ENCODE assay signal across 12 cellular contexts in genomic region chr20:25574411-25574810, GRCh38. TPM values are rescaled to one million over a fixed set of nuclear protein-coding genes. Genes with fewer than 3 reads are reported as not detected.
A peak's percentile ranks its signal among the peaks of the same experiment; 100 is the strongest.
DNase-seq lines count a peak whose midpoint lies in the region; ATAC-seq and TF ChIP-seq lines count a peak whose summit lies in the region.
"Had no signal": no experiment of that assay in that cellular context is flagged by ENCODE, and none has a peak within 500 bp of the region (broad histone marks: within the 10 kb centered on the region; RNA-seq: fewer than 3 reads in every experiment).

No MANE protein-coding gene starts in this region.

- peaks cover 41% of the 10 kb centered on the region for H4K20me1 ChIP-seq in GM23338 (replicated peaks; ENCODE audit: insufficient read depth)

- peaks cover 39% of the 10 kb centered on the region for H3K36me3 Mint-ChIP-seq in GM23338 (ENCODE audit: low read depth)
- H3K36me3 Mint-ChIP-seq: activated naive CD4-positive, alpha-beta T cell treated with anti-CD3 and anti-CD28 coated beads, Interleukin-2, amount 10 ng/mL, durations not matched to agents 7 days and 5 days; natural killer cell treated with Interleukin-12 subunit alpha and Interleukin-12 subunit beta and Interleukin-15 and Interleukin-18, amount 100 ng/mL, for 72 hours had no signal

- H3K4me3 Mint-ChIP-seq in GM23338 = no peak overlapping the region
- H3K4me3 Mint-ChIP-seq: activated naive CD4-positive, alpha-beta T cell treated with anti-CD3 and anti-CD28 coated beads, Interleukin-2, amount 10 ng/mL, durations not matched to agents 7 days and 5 days; natural killer cell treated with Interleukin-12 subunit alpha and Interleukin-12 subunit beta and Interleukin-15 and Interleukin-18, amount 100 ng/mL, for 72 hours had no signal

- H3K4me3 ChIP-seq in GM23338 (no peak overlapping the region), fibroblast of mammary gland (ENCODE audit: control insufficient read depth, low read depth, low read length) (no peak overlapping the region)

- TF ChIP-seq CTCF in 22Rv1 (IDR thresholded peaks at IDR 0.05) (0 out of 2 replicates have a peak, but pooled peaks have one; percentile 10), GM23338 (conservative IDR thresholded peaks at IDR 0.05; ENCODE audit: low read depth in 2 of 2) (peak; percentile 38 to 54), fibroblast of mammary gland (conservative IDR thresholded peaks at IDR 0.05; ENCODE audit: control insufficient read depth, insufficient read depth, low read depth, low read length) (peak; percentile 43)

- DNase-seq in GM23338 (ENCODE audit: low spot score) (no peak), OCI-M1 (lab: John Stamatoyannopoulos, UW) (peak; percentile 17), fibroblast of mammary gland (ENCODE audit: low read depth) (peak; percentile 59), NCI-H146 treated with DMSO at 0.1 percent for 48 hours (lab: John Stamatoyannopoulos, UW; ENCODE audit: unreplicated experiment) (no peak), SW480 (ENCODE audit: low spot score) (no peak), AG08396 (ENCODE audit: low spot score) (no peak), NCI-H1105 (lab: John Stamatoyannopoulos, UW) (no peak)
- DNase-seq: activated naive CD4-positive, alpha-beta T cell treated with anti-CD3 and anti-CD28 coated beads, Interleukin-2, amount 10 ng/mL, durations not matched to agents 7 days and 5 days; NCI-H187; T-helper 9 cell had no signal

- ATAC-seq in GM23338 = no peak; the same call in 1 of the 3 replicates
- ATAC-seq: natural killer cell treated with Interleukin-12 subunit alpha and Interleukin-12 subunit beta and Interleukin-15 and Interleukin-18, amount 100 ng/mL, for 72 hours had no signal

- H3K9me3 Mint-ChIP-seq in GM23338 = no peaks in the 10 kb centered on the region; the same call in 2 of the 3 replicates
- H3K9me3 Mint-ChIP-seq: activated naive CD4-positive, alpha-beta T cell treated with anti-CD3 and anti-CD28 coated beads, Interleukin-2, amount 10 ng/mL, durations not matched to agents 7 days and 5 days; natural killer cell treated with Interleukin-12 subunit alpha and Interleukin-12 subunit beta and Interleukin-15 and Interleukin-18, amount 100 ng/mL, for 72 hours had no signal

- H3F3A ChIP-seq in GM23338 (replicated peaks; ENCODE audit: low read depth) = no peaks in the 10 kb centered on the region

- peaks cover 13% of the 10 kb centered on the region for H3K4me1 Mint-ChIP-seq in GM23338
- H3K4me1 Mint-ChIP-seq: activated naive CD4-positive, alpha-beta T cell treated with anti-CD3 and anti-CD28 coated beads, Interleukin-2, amount 10 ng/mL, durations not matched to agents 7 days and 5 days had no signal

- H3K9me2 ChIP-seq in GM23338 (ENCODE audit: insufficient read depth) = no peaks in the 10 kb centered on the region

- peaks cover 2% of the 10 kb centered on the region for H3K27me3 Mint-ChIP-seq in GM23338 (ENCODE audit: insufficient read depth, low read depth, poor library complexity)
- H3K27me3 Mint-ChIP-seq: activated naive CD4-positive, alpha-beta T cell treated with anti-CD3 and anti-CD28 coated beads, Interleukin-2, amount 10 ng/mL, durations not matched to agents 7 days and 5 days had no signal

- no peak overlapping the region for H3K4me2 ChIP-seq in GM23338

- no peaks in the 10 kb centered on the region for H3K36me3 ChIP-seq in GM23338 (ENCODE audit: insufficient read depth)

- H3K27ac ChIP-seq in 22Rv1 (no peak overlapping the region), GM23338 (ENCODE audit: low read depth) (0 out of 2 replicates have a peak overlapping the region, but pooled peaks have one; percentile 48)

- H3K79me2 ChIP-seq in GM23338 (replicated peaks; ENCODE audit: insufficient read depth) = peaks cover 100% of the 10 kb centered on the region

- H2AFZ ChIP-seq in GM23338 = no peak overlapping the region

- no peak overlapping the region for H3K27ac Mint-ChIP-seq in GM23338
- H3K27ac Mint-ChIP-seq: activated naive CD4-positive, alpha-beta T cell treated with anti-CD3 and anti-CD28 coated beads, Interleukin-2, amount 10 ng/mL, durations not matched to agents 7 days and 5 days; natural killer cell treated with Interleukin-12 subunit alpha and Interleukin-12 subunit beta and Interleukin-15 and Interleukin-18, amount 100 ng/mL, for 72 hours had no signal

- no peaks in the 10 kb centered on the region for H3K27me3 ChIP-seq in GM23338 (ENCODE audit: insufficient read depth)

- peaks cover 6% of the 10 kb centered on the region; the same call in 1 of the 2 replicates for H3K4me1 ChIP-seq in GM23338 (ENCODE audit: insufficient read depth)

TF ChIP-seq in GM23338, 12 proteins besides CTCF, POLR2A, EP300 and RAD21 (continues in another document):
- TF ChIP-seq EZH2 (IDR thresholded peaks at IDR 0.05; ENCODE audit: low read depth, unreplicated experiment) (no peak), EZH2phosphoT487 (IDR thresholded peaks at IDR 0.05; ENCODE audit: unreplicated experiment) (no peak), ZNF331 (CRISPR knock-in tag; IDR thresholded peaks at IDR 0.05; ENCODE audit: low read depth) (no peak), POLR2AphosphoS5 (IDR thresholded peaks at IDR 0.05; ENCODE audit: low read depth) (no peak), ETS1 (IDR thresholded peaks at IDR 0.05) (no peak), REST (IDR thresholded peaks at IDR 0.05; ENCODE audit: unreplicated experiment) (no peak), NANOG (IDR thresholded peaks at IDR 0.05; ENCODE audit: borderline replicate concordance) (no peak)

RNA-seq across cellular contexts. Expression of gene NINL, which starts 10.9 kb away (rescaled TPM):
- 22.9 and 31.2 TPM in 2 replicates for total RNA-seq in GM23338 (2014; rRNA removed; shearing (Covaris generic))
- 15.0 and 18.0 TPM in 2 replicates for polyA plus RNA-seq in GM23338 (2016; fragmentation: Nextera tagmentation; extraction: Ambion mirVana)

RNA-seq across cellular contexts. Expression of gene NANP, which starts 49.4 kb away (rescaled TPM):
- 5.8 and 7.6 TPM in 2 replicates for total RNA-seq in GM23338 (2014; rRNA removed; shearing (Covaris generic))
- polyA plus RNA-seq in GM23338 (2016; fragmentation: Nextera tagmentation; extraction: Ambion mirVana) = 3.2 and 3.9 TPM in 2 replicates

Comparison
In these comparisons a context has a peak if more than half of its experiments do, and no peak if none do; other contexts are left out.
1. DNase-seq: peak in OCI-M1 (single experiment) and fibroblast of mammary gland (single experiment); none in GM23338 (single experiment), NCI-H146 treated with DMSO at 0.1 percent for 48 hours (single experiment), SW480 (single experiment), AG08396 (single experiment) and NCI-H1105 (single experiment).
2. Peak in every context shown above with its lines, with median percentiles within 50 percentile points of each other: CTCF ChIP-seq.